ENCODE assay signal across 8 cellular contexts in genomic region chr14:52950410-52950897, GRCh38. TPM values are rescaled to one million over a fixed set of nuclear protein-coding genes. Genes with fewer than 3 reads are reported as not detected.
DNase-seq lines count a peak whose midpoint lies in the region; ATAC-seq and TF ChIP-seq lines count a peak whose summit lies in the region.

No MANE protein-coding gene starts in this region.

- peak overlapping the region; percentile 71; the same call in 1 of the 2 replicates for H3K4me2 ChIP-seq in KMS-11

- H3K9ac ChIP-seq in KMS-11 = peak overlapping the region; percentile 12; the same call in 1 of the 2 replicates

- TF ChIP-seq CTCF in KMS-11 (conservative IDR thresholded peaks at IDR 0.05; ENCODE audit: low read depth, low read length) (no peak), endothelial cell (IDR thresholded peaks at IDR 0.05; ENCODE audit: unreplicated experiment) (no peak), testis (IDR thresholded peaks at IDR 0.05) (peak in 1 of 3 experiments; percentile 10)

- no peaks in the 10 kb centered on the region for H3K9me3 Mint-ChIP-seq in endothelial cell (ENCODE audit: unreplicated experiment)

- H3K9me3 ChIP-seq in mesodermal cell (ENCODE audit: control insufficient read depth, low read length) (no peaks in the 10 kb centered on the region), testis (no peaks in the 10 kb centered on the region)

- H2AFZ ChIP-seq in ACC112 (ENCODE audit: low read length, unreplicated experiment) (peak overlapping the region; percentile 49), KMS-11 (ENCODE audit: low read depth) (peak overlapping the region; percentile 86)

- peak; percentile 23 to 27 for DNase-seq in activated CD4-positive, alpha-beta T cell treated with anti-CD3 and anti-CD28 coated beads, Interleukin-2, amount 50 U/mL, for 48 hours
- DNase-seq in endothelial cell (ENCODE audit: low spot score) = peak; percentile 58
- DNase-seq in testis = peak; percentile 77

- H3K27me3 Mint-ChIP-seq in endothelial cell (ENCODE audit: unreplicated experiment) = peaks cover 15% of the 10 kb centered on the region

- H3K27ac Mint-ChIP-seq in endothelial cell (ENCODE audit: unreplicated experiment) = peak overlapping the region; percentile 97

- peak overlapping the region; percentile 97 for H3K4me3 Mint-ChIP-seq in endothelial cell (ENCODE audit: unreplicated experiment)

- intact Hi-C loops in testis (cut with DNase I; ENCODE audit: low total_unique reads) = no loop called here

- peaks cover 43% of the 10 kb centered on the region for H3K4me1 Mint-ChIP-seq in endothelial cell (ENCODE audit: unreplicated experiment)

- H3K4me3 ChIP-seq in ACC112 (ENCODE audit: low read depth, low read length) (peak overlapping the region; percentile 96), KMS-11 (IDR thresholded peaks at IDR 0.05; ENCODE audit: insufficient read depth, low read depth, low read length) (no peak overlapping the region), mesodermal cell (ENCODE audit: extremely low read depth, insufficient read depth, low read length, poor library complexity, severe bottlenecking) (peak overlapping the region; percentile 90), testis (peak overlapping the region; percentile 90 to 95)

- H3K27me3 ChIP-seq in ACC112 (ENCODE audit: insufficient read depth, low read length) (no peaks in the 10 kb centered on the region), KMS-11 (ENCODE audit: insufficient read depth, low read depth) (no peaks in the 10 kb centered on the region), testis (no peaks in the 10 kb centered on the region)

- H4K20me1 ChIP-seq in KMS-11 (ENCODE audit: insufficient read depth) = no peaks in the 10 kb centered on the region

- peaks cover 29% of the 10 kb centered on the region for H3K4me1 ChIP-seq in ACC112 (ENCODE audit: control insufficient read depth, insufficient read depth, low read length, unreplicated experiment)
- H3K4me1 ChIP-seq in KMS-11 (ENCODE audit: low read depth, poor library complexity, severe bottlenecking) = peaks cover 5% of the 10 kb centered on the region
- peaks cover 21% of the 10 kb centered on the region for H3K4me1 ChIP-seq in mesodermal cell (ENCODE audit: control insufficient read depth, insufficient read depth, low read length, poor library complexity, severe bottlenecking)
- H3K4me1 ChIP-seq in testis = peaks cover 14% of the 10 kb centered on the region

- H3K36me3 Mint-ChIP-seq in endothelial cell (ENCODE audit: low read depth, unreplicated experiment) = peaks cover 17% of the 10 kb centered on the region

- H3K27ac ChIP-seq in ACC112 (ENCODE audit: low read depth, low read length) (peak overlapping the region; percentile 72), KMS-11 (no peak overlapping the region), mesodermal cell (ENCODE audit: low read depth, low read length, severe bottlenecking) (peak overlapping the region; percentile 90), testis (peak overlapping the region; percentile 93 to 99)

- H3K36me3 ChIP-seq in ACC112 (ENCODE audit: insufficient read depth, low read length) (peaks cover 9% of the 10 kb centered on the region; the same call in 1 of the 2 replicates), KMS-11 (ENCODE audit: insufficient read depth) (no peaks in the 10 kb centered on the region), mesodermal cell (ENCODE audit: control insufficient read depth, insufficient read depth, low read length) (peaks cover 24% of the 10 kb centered on the region), testis (ENCODE audit: low read depth, missing control alignments) (no peaks in the 10 kb centered on the region)

- no peak for TF ChIP-seq POLR2A in testis (IDR thresholded peaks at IDR 0.05)

- WGBS in mesodermal cell (ENCODE audit: insufficient coverage in 2 of 2), 2 experiments = 0% methylated on average over 22 to 31 of the region's 56 CpGs
- 0 to 2% methylated on average over 7 to 42 of the region's 56 CpGs for WGBS in testis, 2 donors

- ATAC-seq in GM18909 (IDR thresholded peaks at IDR 0.05; ENCODE audit: poor library complexity, unreplicated experiment) (peak; percentile 55), HG03571 (IDR thresholded peaks at IDR 0.05; ENCODE audit: unreplicated experiment) (no peak)

- H3K79me2 ChIP-seq in ACC112 (ENCODE audit: control insufficient read depth, insufficient read depth, low read length, unreplicated experiment) = peaks cover 53% of the 10 kb centered on the region
- no peaks in the 10 kb centered on the region for H3K79me2 ChIP-seq in KMS-11 (ENCODE audit: insufficient read depth, low read depth)

RNA-seq across cellular contexts. Expression of gene FERMT2, which starts 0.4 kb away (rescaled TPM):
- total RNA-seq in endothelial cell (ENCODE audit: unreplicated experiment) (188 TPM), testis (10 to 100 TPM; 36.8 to 45.7 TPM)
- 197 TPM for polyA plus RNA-seq in mesodermal cell (2013, experiment 1 of 2)
- 198 TPM for polyA plus RNA-seq in mesodermal cell (2013, experiment 2 of 2)
- polyA plus RNA-seq in testis (ENCODE audit: insufficient read depth, low read depth, low replicate concordance) = 37.6 TPM

Comparison
In these comparisons a context has a peak if more than half of its experiments do, and no peak if none do; other contexts are left out.
1. DNase-seq: peak in every context shown above with its lines; median percentile 77 in testis; 58 in endothelial cell; 25 in activated CD4-positive, alpha-beta T cell treated with anti-CD3 and anti-CD28 coated beads, Interleukin-2, amount 50 U/mL, for 48 hours.